ENCODE assay signal across 21 cellular contexts in the genomic region with DNA sequence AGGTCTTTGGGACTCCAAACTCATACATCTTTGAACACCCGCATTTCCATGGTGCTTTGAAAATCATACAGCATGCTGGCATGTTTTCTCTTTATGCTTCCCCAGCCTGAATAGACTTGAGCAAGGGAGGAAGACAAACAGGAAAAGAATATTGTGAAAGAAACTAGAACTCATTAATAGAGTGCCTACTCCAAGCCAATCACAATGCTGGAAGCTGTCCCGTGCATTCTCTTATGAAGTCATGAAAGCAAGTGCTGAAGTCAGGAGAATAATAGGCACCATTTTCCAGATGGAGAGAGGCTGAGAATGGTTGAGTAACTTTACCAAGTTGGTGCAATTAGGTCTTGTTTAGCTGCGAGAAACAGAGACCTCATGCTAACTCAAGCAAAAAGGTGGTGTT.
DNase-seq lines count a peak whose midpoint lies in the region; ATAC-seq, FAIRE-seq and TF ChIP-seq lines count a peak whose summit lies in the region.
"Had no signal": no experiment of that assay in that cellular context is flagged by ENCODE, and none has a peak within 500 bp of the region (broad histone marks: within the 10 kb centered on the region; RNA-seq: fewer than 3 reads in every experiment).

No MANE protein-coding gene starts in this region.

- H2AFZ ChIP-seq in parathyroid adenoma, result peak overlapping the region; percentile 38
- H2AFZ ChIP-seq: GM23248 had no signal

- no peak overlapping the region for H3K4me2 ChIP-seq in parathyroid adenoma (ENCODE audit: low read length)
- H3K4me2 ChIP-seq: BLaER1 had no signal

- H3K79me2 ChIP-seq in parathyroid adenoma, result no peaks in the 10 kb centered on the region

- H3K9ac ChIP-seq in parathyroid adenoma, result no peak overlapping the region
- H3K9ac ChIP-seq: BLaER1, GM23248 had no signal

- H3K27ac ChIP-seq in lower lobe of right lung, result no peak overlapping the region
- H3K27ac ChIP-seq in parathyroid adenoma, result no peak overlapping the region
- H3K27ac ChIP-seq: BLaER1, C4-2B, GM23248 had no signal

- peak; percentile 7 for FAIRE-seq in bronchial epithelial cell (lab: Jason Lieb, UNC)
- FAIRE-seq: D721Med, GM12878, GM19239, H1 had no signal

- no peaks in the 10 kb centered on the region for H3K36me3 ChIP-seq in bronchial epithelial cell (ENCODE audit: control insufficient read depth, insufficient read depth, low read length)
- no peaks in the 10 kb centered on the region for H3K36me3 ChIP-seq in lower lobe of right lung
- H3K36me3 ChIP-seq in parathyroid adenoma (ENCODE audit: control insufficient read depth, insufficient read depth, low read length), result no peaks in the 10 kb centered on the region
- H3K36me3 ChIP-seq: BLaER1 had no signal

- H3K27me3 ChIP-seq in bronchial epithelial cell (ENCODE audit: control insufficient read depth, insufficient read depth, low read length) (no peaks in the 10 kb centered on the region), lower lobe of right lung (ENCODE audit: low read depth) (no peaks in the 10 kb centered on the region), parathyroid adenoma (ENCODE audit: control insufficient read depth, insufficient read depth, low read length) (no peaks in the 10 kb centered on the region)
- H3K27me3 ChIP-seq: BLaER1 had no signal

- peak; percentile 52 to 64 for ATAC-seq in lower lobe of right lung
- ATAC-seq: CD8-positive, alpha-beta T cell; GM12878 had no signal

- intact Hi-C loops in lower lobe of right lung (cut with DNase I), result no loop called here

- TF ChIP-seq CTCF in bronchial epithelial cell (IDR thresholded peaks at IDR 0.05; ENCODE audit: insufficient read depth, low read length, severe bottlenecking), result no peak
- no peak for TF ChIP-seq CTCF in lower lobe of right lung (IDR thresholded peaks at IDR 0.05)
- TF ChIP-seq CTCF in parathyroid adenoma (IDR thresholded peaks at IDR 0.05), result no peak

- no peak overlapping the region for H3K4me3 ChIP-seq in bronchial epithelial cell (ENCODE audit: low read depth, low read length)
- H3K4me3 ChIP-seq in lower lobe of right lung, result no peak overlapping the region
- no peak overlapping the region for H3K4me3 ChIP-seq in parathyroid adenoma (ENCODE audit: low read depth, low read length)
- H3K4me3 ChIP-seq: BLaER1, GM12878, GM23248 had no signal

- no peaks in the 10 kb centered on the region for H3K4me1 ChIP-seq in lower lobe of right lung
- H3K4me1 ChIP-seq in parathyroid adenoma, result peaks cover 4% of the 10 kb centered on the region
- H3K4me1 ChIP-seq: BLaER1 had no signal

- DNase-seq in bronchial epithelial cell (ENCODE audit: low read depth) (no peak), lower lobe of right lung (no peak), cerebellar nuclear complex (lab: John Stamatoyannopoulos, UW) (no peak), NCI-H2227 treated with DMSO at 0.1 percent for 48 hours (lab: John Stamatoyannopoulos, UW) (no peak), MV-4-11 (lab: John Stamatoyannopoulos, UW) (no peak)
- DNase-seq: CD4-positive, CD25-positive, alpha-beta regulatory T cell; CD8-positive, alpha-beta T cell; DMS 273 treated with DMSO at 0.1 percent for 48 hours; DMS79; EL; GDM1; GM23248; H7; HCEC 1CT had no signal

- peaks cover 5% of the 10 kb centered on the region for H3K9me3 ChIP-seq in lower lobe of right lung
- no peaks in the 10 kb centered on the region for H3K9me3 ChIP-seq in parathyroid adenoma (ENCODE audit: control insufficient read depth, low read length)
- H3K9me3 ChIP-seq: BLaER1 had no signal
